ENCODE assay signal across 1 cellular context in the genomic region with DNA sequence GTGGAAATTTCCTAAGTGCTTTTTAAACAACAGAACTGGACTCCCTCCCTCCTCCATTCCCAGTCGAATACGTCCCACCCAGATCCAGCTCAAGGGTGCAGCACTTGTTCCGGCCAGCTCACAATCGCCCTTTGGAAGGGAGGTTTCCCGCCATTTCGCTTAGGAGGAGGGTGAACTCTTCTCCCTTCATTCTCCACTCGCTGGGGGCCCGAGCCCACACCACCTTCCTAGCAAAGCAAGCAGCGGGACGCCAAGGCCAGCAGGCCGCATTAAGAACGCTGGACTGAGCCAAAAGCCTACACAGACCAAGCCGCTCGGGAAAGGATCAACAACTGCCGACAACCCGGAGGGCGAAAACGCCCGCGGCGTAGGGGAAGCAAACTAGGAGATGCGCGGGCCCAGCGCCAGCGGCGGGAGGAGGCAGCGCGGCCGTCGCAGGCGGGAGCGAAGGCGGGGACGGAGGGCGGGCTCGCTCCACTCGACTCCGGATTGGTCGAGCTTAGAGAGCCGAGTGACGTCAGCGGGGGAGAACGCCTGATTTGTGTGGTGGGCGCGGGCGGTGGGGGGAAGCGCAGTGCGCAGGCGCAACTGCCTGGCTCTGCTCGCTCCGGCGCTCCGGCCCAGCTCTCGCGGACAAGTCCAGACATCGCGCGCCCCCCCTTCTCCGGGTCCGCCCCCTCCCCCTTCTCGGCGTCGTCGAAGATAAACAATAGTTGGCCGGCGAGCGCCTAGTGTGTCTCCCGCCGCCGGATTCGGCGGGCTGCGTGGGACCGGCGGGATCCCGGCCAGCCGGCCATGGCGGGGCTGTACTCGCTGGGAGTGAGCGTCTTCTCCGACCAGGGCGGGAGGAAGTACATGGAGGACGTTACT.
A peak's percentile ranks its signal among the peaks of the same experiment; 100 is the strongest.
TF ChIP-seq lines count a peak whose summit lies in the region.

A gene (plus strand): TSS at position 574 of the 870 bp plus-strand sequence. CDS start 222 bp downstream, at position 796.

TF ChIP-seq in WTC11, 78 proteins besides CTCF, POLR2A, EP300 and RAD21 (continued from another document and continues in another):
- TF ChIP-seq RELA (CRISPR knock-in tag; IDR thresholded peaks at IDR 0.05; ENCODE audit: borderline replicate concordance) (no peak), IRF2 (CRISPR knock-in tag; IDR thresholded peaks at IDR 0.05; ENCODE audit: borderline replicate concordance, low read depth) (no peak), ETV6 (CRISPR knock-in tag; IDR thresholded peaks at IDR 0.05) (no peak), NR3C1 (CRISPR knock-in tag; conservative IDR thresholded peaks at IDR 0.05; ENCODE audit: low read depth) (no peak), NFE2L1 (CRISPR knock-in tag; IDR thresholded peaks at IDR 0.05) (peak; percentile 80; the same call in 1 of the 2 replicates), NR1H2 (CRISPR knock-in tag; IDR thresholded peaks at IDR 0.05) (no peak), KAT7 (CRISPR knock-in tag; IDR thresholded peaks at IDR 0.05; ENCODE audit: borderline replicate concordance) (no peak)
- TF ChIP-seq, protein P1, sequence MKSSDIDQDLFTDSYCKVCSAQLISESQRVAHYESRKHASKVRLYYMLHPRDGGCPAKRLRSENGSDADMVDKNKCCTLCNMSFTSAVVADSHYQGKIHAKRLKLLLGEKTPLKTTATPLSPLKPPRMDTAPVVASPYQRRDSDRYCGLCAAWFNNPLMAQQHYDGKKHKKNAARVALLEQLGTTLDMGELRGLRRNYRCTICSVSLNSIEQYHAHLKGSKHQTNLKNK (CRISPR knock-in tag; IDR thresholded peaks at IDR 0.05): no peak
- TF ChIP-seq, protein P2, sequence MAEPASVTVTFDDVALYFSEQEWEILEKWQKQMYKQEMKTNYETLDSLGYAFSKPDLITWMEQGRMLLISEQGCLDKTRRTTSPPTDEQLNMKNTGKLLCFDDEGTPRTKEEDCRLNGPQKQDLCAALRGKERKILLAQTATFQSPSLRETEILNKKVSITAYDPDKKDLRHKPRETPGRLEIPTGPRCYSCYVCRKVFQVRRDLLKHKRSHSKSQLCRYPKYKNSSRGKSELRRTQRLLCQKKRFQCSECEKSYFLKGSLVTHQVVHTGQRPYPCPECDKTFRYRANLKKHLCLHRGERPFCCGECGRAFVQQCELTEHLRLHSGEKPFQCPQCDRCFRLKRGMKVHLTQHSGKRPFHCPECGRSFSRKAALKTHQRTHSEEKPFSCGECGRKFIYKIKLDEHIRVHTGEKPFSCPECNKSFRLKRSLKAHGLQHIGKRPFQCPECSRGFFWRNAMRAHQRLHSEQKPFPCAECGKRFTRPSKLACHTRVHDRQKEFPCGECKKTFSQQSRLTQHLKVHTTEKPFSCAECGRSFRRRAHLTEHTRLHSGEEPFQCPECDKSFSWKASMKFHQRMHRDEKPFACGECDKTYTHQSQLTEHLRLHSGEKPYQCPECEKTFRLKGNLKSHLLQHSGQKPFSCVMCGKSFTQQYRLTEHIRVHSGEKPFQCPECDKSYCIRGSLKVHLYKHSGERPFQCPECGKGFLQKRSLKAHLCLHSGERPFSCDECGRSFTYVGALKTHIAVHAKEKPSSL (CRISPR knock-in tag; conservative IDR thresholded peaks at IDR 0.05): no peak
- TF ChIP-seq, protein P3, sequence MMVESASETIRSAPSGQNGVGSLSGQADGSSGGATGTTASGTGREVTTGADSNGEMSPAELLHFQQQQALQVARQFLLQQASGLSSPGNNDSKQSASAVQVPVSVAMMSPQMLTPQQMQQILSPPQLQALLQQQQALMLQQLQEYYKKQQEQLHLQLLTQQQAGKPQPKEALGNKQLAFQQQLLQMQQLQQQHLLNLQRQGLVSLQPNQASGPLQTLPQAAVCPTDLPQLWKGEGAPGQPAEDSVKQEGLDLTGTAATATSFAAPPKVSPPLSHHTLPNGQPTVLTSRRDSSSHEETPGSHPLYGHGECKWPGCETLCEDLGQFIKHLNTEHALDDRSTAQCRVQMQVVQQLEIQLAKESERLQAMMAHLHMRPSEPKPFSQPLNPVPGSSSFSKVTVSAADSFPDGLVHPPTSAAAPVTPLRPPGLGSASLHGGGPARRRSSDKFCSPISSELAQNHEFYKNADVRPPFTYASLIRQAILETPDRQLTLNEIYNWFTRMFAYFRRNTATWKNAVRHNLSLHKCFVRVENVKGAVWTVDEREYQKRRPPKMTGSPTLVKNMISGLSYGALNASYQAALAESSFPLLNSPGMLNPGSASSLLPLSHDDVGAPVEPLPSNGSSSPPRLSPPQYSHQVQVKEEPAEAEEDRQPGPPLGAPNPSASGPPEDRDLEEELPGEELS (CRISPR knock-in tag; IDR thresholded peaks at IDR 0.05): peak; percentile 10; the same call in 1 of the 2 replicates
- TF ChIP-seq, protein P4, sequence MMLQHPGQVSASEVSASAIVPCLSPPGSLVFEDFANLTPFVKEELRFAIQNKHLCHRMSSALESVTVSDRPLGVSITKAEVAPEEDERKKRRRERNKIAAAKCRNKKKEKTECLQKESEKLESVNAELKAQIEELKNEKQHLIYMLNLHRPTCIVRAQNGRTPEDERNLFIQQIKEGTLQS (CRISPR knock-in tag; conservative IDR thresholded peaks at IDR 0.05): no peak
- TF ChIP-seq, protein P5, sequence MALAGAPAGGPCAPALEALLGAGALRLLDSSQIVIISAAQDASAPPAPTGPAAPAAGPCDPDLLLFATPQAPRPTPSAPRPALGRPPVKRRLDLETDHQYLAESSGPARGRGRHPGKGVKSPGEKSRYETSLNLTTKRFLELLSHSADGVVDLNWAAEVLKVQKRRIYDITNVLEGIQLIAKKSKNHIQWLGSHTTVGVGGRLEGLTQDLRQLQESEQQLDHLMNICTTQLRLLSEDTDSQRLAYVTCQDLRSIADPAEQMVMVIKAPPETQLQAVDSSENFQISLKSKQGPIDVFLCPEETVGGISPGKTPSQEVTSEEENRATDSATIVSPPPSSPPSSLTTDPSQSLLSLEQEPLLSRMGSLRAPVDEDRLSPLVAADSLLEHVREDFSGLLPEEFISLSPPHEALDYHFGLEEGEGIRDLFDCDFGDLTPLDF (CRISPR knock-in tag; IDR thresholded peaks at IDR 0.05): peak; percentile 82
- TF ChIP-seq, protein P6, sequence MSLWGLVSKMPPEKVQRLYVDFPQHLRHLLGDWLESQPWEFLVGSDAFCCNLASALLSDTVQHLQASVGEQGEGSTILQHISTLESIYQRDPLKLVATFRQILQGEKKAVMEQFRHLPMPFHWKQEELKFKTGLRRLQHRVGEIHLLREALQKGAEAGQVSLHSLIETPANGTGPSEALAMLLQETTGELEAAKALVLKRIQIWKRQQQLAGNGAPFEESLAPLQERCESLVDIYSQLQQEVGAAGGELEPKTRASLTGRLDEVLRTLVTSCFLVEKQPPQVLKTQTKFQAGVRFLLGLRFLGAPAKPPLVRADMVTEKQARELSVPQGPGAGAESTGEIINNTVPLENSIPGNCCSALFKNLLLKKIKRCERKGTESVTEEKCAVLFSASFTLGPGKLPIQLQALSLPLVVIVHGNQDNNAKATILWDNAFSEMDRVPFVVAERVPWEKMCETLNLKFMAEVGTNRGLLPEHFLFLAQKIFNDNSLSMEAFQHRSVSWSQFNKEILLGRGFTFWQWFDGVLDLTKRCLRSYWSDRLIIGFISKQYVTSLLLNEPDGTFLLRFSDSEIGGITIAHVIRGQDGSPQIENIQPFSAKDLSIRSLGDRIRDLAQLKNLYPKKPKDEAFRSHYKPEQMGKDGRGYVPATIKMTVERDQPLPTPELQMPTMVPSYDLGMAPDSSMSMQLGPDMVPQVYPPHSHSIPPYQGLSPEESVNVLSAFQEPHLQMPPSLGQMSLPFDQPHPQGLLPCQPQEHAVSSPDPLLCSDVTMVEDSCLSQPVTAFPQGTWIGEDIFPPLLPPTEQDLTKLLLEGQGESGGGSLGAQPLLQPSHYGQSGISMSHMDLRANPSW (CRISPR knock-in tag; conservative IDR thresholded peaks at IDR 0.05; ENCODE audit: low read depth): no peak
- TF ChIP-seq, protein P7, sequence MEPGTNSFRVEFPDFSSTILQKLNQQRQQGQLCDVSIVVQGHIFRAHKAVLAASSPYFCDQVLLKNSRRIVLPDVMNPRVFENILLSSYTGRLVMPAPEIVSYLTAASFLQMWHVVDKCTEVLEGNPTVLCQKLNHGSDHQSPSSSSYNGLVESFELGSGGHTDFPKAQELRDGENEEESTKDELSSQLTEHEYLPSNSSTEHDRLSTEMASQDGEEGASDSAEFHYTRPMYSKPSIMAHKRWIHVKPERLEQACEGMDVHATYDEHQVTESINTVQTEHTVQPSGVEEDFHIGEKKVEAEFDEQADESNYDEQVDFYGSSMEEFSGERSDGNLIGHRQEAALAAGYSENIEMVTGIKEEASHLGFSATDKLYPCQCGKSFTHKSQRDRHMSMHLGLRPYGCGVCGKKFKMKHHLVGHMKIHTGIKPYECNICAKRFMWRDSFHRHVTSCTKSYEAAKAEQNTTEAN (CRISPR knock-in tag; IDR thresholded peaks at IDR 0.05): peak; percentile 61
- TF ChIP-seq, protein P8, sequence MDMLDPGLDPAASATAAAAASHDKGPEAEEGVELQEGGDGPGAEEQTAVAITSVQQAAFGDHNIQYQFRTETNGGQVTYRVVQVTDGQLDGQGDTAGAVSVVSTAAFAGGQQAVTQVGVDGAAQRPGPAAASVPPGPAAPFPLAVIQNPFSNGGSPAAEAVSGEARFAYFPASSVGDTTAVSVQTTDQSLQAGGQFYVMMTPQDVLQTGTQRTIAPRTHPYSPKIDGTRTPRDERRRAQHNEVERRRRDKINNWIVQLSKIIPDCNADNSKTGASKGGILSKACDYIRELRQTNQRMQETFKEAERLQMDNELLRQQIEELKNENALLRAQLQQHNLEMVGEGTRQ (CRISPR knock-in tag; IDR thresholded peaks at IDR 0.05): no peak
- TF ChIP-seq, protein P9, sequence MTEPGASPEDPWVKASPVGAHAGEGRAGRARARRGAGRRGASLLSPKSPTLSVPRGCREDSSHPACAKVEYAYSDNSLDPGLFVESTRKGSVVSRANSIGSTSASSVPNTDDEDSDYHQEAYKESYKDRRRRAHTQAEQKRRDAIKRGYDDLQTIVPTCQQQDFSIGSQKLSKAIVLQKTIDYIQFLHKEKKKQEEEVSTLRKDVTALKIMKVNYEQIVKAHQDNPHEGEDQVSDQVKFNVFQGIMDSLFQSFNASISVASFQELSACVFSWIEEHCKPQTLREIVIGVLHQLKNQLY (CRISPR knock-in tag; IDR thresholded peaks at IDR 0.05): no peak
- TF ChIP-seq, protein P10, sequence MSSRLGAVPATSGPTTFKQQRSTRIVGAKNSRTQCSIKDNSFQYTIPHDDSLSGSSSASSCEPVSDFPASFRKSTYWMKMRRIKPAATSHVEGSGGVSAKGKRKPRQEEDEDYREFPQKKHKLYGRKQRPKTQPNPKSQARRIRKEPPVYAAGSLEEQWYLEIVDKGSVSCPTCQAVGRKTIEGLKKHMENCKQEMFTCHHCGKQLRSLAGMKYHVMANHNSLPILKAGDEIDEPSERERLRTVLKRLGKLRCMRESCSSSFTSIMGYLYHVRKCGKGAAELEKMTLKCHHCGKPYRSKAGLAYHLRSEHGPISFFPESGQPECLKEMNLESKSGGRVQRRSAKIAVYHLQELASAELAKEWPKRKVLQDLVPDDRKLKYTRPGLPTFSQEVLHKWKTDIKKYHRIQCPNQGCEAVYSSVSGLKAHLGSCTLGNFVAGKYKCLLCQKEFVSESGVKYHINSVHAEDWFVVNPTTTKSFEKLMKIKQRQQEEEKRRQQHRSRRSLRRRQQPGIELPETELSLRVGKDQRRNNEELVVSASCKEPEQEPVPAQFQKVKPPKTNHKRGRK (CRISPR knock-in tag; IDR thresholded peaks at IDR 0.05; ENCODE audit: borderline replicate concordance): no peak
- TF ChIP-seq, protein P11, sequence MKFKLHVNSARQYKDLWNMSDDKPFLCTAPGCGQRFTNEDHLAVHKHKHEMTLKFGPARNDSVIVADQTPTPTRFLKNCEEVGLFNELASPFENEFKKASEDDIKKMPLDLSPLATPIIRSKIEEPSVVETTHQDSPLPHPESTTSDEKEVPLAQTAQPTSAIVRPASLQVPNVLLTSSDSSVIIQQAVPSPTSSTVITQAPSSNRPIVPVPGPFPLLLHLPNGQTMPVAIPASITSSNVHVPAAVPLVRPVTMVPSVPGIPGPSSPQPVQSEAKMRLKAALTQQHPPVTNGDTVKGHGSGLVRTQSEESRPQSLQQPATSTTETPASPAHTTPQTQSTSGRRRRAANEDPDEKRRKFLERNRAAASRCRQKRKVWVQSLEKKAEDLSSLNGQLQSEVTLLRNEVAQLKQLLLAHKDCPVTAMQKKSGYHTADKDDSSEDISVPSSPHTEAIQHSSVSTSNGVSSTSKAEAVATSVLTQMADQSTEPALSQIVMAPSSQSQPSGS (CRISPR knock-in tag; IDR thresholded peaks at IDR 0.05; ENCODE audit: borderline replicate concordance, low read depth): no peak
- TF ChIP-seq, protein P12, sequence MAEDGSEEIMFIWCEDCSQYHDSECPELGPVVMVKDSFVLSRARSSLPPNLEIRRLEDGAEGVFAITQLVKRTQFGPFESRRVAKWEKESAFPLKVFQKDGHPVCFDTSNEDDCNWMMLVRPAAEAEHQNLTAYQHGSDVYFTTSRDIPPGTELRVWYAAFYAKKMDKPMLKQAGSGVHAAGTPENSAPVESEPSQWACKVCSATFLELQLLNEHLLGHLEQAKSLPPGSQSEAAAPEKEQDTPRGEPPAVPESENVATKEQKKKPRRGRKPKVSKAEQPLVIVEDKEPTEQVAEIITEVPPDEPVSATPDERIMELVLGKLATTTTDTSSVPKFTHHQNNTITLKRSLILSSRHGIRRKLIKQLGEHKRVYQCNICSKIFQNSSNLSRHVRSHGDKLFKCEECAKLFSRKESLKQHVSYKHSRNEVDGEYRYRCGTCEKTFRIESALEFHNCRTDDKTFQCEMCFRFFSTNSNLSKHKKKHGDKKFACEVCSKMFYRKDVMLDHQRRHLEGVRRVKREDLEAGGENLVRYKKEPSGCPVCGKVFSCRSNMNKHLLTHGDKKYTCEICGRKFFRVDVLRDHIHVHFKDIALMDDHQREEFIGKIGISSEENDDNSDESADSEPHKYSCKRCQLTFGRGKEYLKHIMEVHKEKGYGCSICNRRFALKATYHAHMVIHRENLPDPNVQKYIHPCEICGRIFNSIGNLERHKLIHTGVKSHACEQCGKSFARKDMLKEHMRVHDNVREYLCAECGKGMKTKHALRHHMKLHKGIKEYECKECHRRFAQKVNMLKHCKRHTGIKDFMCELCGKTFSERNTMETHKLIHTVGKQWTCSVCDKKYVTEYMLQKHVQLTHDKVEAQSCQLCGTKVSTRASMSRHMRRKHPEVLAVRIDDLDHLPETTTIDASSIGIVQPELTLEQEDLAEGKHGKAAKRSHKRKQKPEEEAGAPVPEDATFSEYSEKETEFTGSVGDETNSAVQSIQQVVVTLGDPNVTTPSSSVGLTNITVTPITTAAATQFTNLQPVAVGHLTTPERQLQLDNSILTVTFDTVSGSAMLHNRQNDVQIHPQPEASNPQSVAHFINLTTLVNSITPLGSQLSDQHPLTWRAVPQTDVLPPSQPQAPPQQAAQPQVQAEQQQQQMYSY (CRISPR knock-in tag; IDR thresholded peaks at IDR 0.05): no peak; the same call in 1 of the 2 replicates
- TF ChIP-seq, protein P13, sequence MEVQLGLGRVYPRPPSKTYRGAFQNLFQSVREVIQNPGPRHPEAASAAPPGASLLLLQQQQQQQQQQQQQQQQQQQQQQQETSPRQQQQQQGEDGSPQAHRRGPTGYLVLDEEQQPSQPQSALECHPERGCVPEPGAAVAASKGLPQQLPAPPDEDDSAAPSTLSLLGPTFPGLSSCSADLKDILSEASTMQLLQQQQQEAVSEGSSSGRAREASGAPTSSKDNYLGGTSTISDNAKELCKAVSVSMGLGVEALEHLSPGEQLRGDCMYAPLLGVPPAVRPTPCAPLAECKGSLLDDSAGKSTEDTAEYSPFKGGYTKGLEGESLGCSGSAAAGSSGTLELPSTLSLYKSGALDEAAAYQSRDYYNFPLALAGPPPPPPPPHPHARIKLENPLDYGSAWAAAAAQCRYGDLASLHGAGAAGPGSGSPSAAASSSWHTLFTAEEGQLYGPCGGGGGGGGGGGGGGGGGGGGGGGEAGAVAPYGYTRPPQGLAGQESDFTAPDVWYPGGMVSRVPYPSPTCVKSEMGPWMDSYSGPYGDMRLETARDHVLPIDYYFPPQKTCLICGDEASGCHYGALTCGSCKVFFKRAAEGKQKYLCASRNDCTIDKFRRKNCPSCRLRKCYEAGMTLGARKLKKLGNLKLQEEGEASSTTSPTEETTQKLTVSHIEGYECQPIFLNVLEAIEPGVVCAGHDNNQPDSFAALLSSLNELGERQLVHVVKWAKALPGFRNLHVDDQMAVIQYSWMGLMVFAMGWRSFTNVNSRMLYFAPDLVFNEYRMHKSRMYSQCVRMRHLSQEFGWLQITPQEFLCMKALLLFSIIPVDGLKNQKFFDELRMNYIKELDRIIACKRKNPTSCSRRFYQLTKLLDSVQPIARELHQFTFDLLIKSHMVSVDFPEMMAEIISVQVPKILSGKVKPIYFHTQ (CRISPR knock-in tag; IDR thresholded peaks at IDR 0.05): no peak
